8 cellular contexts compared by ENCODE assay signal in genomic region chr16:29926675-29927522, GRCh38. TPM values are rescaled to one million over a fixed set of nuclear protein-coding genes. Genes with fewer than 3 reads are reported as not detected.
DNase-seq lines count a peak whose midpoint lies in the region; ATAC-seq and TF ChIP-seq lines count a peak whose summit lies in the region.

No MANE protein-coding gene starts in this region.

- WGBS in mammary epithelial cell (ENCODE audit: low coverage, missing lambda C conversion rate), result 56% methylated on average over 15 of the region's 23 CpGs

- intact Hi-C loops in activated naive CD4-positive, alpha-beta T cell treated with anti-CD3 and anti-CD28 coated beads for 36 hours (cut with micrococcal nuclease), result loop anchor here (1.0 to 10.0 kb wide), 7 partner anchors 27 to 120 kb away; partner anchors contain the start of genes ASPHD1, C16orf92, CDIPT and HIRIP3
- intact Hi-C loops in mammary epithelial cell (cut with micrococcal nuclease) (loop anchor here (1.0 to 2.0 kb wide), 4 partner anchors 17 to 68 kb away; partner anchors contain the start of genes HIRIP3, TAOK2 and TMEM219), left colon (cut with DNase I, micrococcal nuclease) (loop anchor here (10.0 kb wide), 3 partner anchors 48 to 78 kb away; partner anchors contain the start of genes CDIPT (in 1 of the 2) and TAOK2 (in 1 of the 2))

- peak overlapping the region; percentile 91 for H3K4me3 Mint-ChIP-seq in activated naive CD4-positive, alpha-beta T cell treated with anti-CD3 and anti-CD28 coated beads for 36 hours
- H3K4me3 Mint-ChIP-seq in stimulated activated naive CD8-positive, alpha-beta T cell treated with anti-CD3 and anti-CD28 coated beads, Interleukin-15, Interleukin-2, amounts not matched to agents 100 ng/mL and 50 ng/mL, for 24 hours, result peak overlapping the region; percentile 89

- H3K27ac Mint-ChIP-seq in activated naive CD4-positive, alpha-beta T cell treated with anti-CD3 and anti-CD28 coated beads for 36 hours, result peak overlapping the region; percentile 88
- H3K27ac Mint-ChIP-seq in stimulated activated naive CD8-positive, alpha-beta T cell treated with anti-CD3 and anti-CD28 coated beads, Interleukin-15, Interleukin-2, amounts not matched to agents 100 ng/mL and 50 ng/mL, for 24 hours, result peak overlapping the region; percentile 95

- H3K27ac ChIP-seq in mammary epithelial cell (ENCODE audit: insufficient read depth, low read depth, low read length), result peak overlapping the region; percentile 63

- H3K9ac ChIP-seq in mammary epithelial cell (ENCODE audit: insufficient read depth, low read length), result peak overlapping the region; percentile 84

- H3K4me3 ChIP-seq in mammary epithelial cell (replicated peaks in 1 of 3; ENCODE audit: insufficient read depth in 1 of 3, low read depth in 2 of 3, low read length in 3 of 3), result peak overlapping the region; percentile 40 to 98 (median 89)

- peak overlapping the region; percentile 99 for H2AFZ ChIP-seq in mammary epithelial cell (ENCODE audit: low read depth, low read length)

- in situ Hi-C loops in mammary epithelial cell (cut with MboI; ENCODE audit: low sequenced_read_pairs in 2 of 2), result no loop called here

- DNase-seq in activated naive CD4-positive, alpha-beta T cell treated with anti-CD3 and anti-CD28 coated beads for 36 hours, result no peak
- no peak for DNase-seq in activated naive CD4-positive, alpha-beta T cell treated with Interleukin-2 at 50 U/mL for 16 hours
- peak; percentile 11 for DNase-seq in NCI-H2171 (lab: John Stamatoyannopoulos, UW)
- DNase-seq in mammary epithelial cell, result no peak
- DNase-seq in left colon, result peak; percentile 48 to 56

- TF ChIP-seq CTCF in mammary epithelial cell (conservative IDR thresholded peaks at IDR 0.05 in 1 of 2, IDR thresholded peaks at IDR 0.05 in 1 of 2; ENCODE audit: extremely low read depth in 1 of 2, insufficient read depth in 1 of 2, low read depth in 1 of 2, low read length in 2 of 2), result no peak

- CTCF ChIA-PET in activated naive CD4-positive, alpha-beta T cell treated with anti-CD3 and anti-CD28 coated beads for 36 hours (lab: Charles Lee), result interaction anchor here (0.6 to 2.3 kb wide), 7 partner anchors 34 to 105 kb away, joined by 3 to 9 read pairs (median 3); partner anchors contain the start of genes C16orf92 and TLCD3B
- CTCF ChIA-PET in mammary epithelial cell (lab: Charles Lee; ENCODE audit: low non-redundant PET), result interaction anchor here (0.6 to 0.8 kb wide), 3 partner anchors 10 to 120 kb away, joined by 3 to 6 read pairs (median 4); partner anchors contain the start of gene ASPHD1

- dilution Hi-C loops in mammary epithelial cell (cut with HindIII; ENCODE audit: low sequenced_read_pairs), result no loop called here

- H3K9me3 ChIP-seq in mammary epithelial cell (replicated peaks; ENCODE audit: insufficient read depth, low read length), result no peaks in the 10 kb centered on the region

- H4K20me1 ChIP-seq in mammary epithelial cell (ENCODE audit: insufficient read depth, low read length), result no peaks in the 10 kb centered on the region

- peaks cover 32% of the 10 kb centered on the region for H3K4me1 Mint-ChIP-seq in activated naive CD4-positive, alpha-beta T cell treated with anti-CD3 and anti-CD28 coated beads for 36 hours (ENCODE audit: low read depth)
- H3K4me1 Mint-ChIP-seq in stimulated activated naive CD8-positive, alpha-beta T cell treated with anti-CD3 and anti-CD28 coated beads, Interleukin-15, Interleukin-2, amounts not matched to agents 100 ng/mL and 50 ng/mL, for 24 hours (ENCODE audit: low read depth), result peaks cover 26% of the 10 kb centered on the region

- H3K27me3 ChIP-seq in mammary epithelial cell (ENCODE audit: insufficient read depth, low read length), result no peaks in the 10 kb centered on the region

- H3K36me3 ChIP-seq in mammary epithelial cell (ENCODE audit: insufficient read depth, low read length), result no peaks in the 10 kb centered on the region

- no peaks in the 10 kb centered on the region for H3K27me3 Mint-ChIP-seq in activated naive CD4-positive, alpha-beta T cell treated with anti-CD3 and anti-CD28 coated beads for 36 hours (ENCODE audit: low read depth)
- no peaks in the 10 kb centered on the region for H3K27me3 Mint-ChIP-seq in stimulated activated naive CD8-positive, alpha-beta T cell treated with anti-CD3 and anti-CD28 coated beads, Interleukin-15, Interleukin-2, amounts not matched to agents 100 ng/mL and 50 ng/mL, for 24 hours

- ATAC-seq in left colon, result peak; percentile 64
- no peak for ATAC-seq in HG02885 (IDR thresholded peaks at IDR 0.05; ENCODE audit: poor library complexity, unreplicated experiment)
- ATAC-seq in HG02798 (IDR thresholded peaks at IDR 0.05; ENCODE audit: poor library complexity, unreplicated experiment), result no peak

- H3K9me3 Mint-ChIP-seq in activated naive CD4-positive, alpha-beta T cell treated with anti-CD3 and anti-CD28 coated beads for 36 hours, result no peaks in the 10 kb centered on the region
- no peaks in the 10 kb centered on the region for H3K9me3 Mint-ChIP-seq in stimulated activated naive CD8-positive, alpha-beta T cell treated with anti-CD3 and anti-CD28 coated beads, Interleukin-15, Interleukin-2, amounts not matched to agents 100 ng/mL and 50 ng/mL, for 24 hours

- H3K4me1 ChIP-seq in mammary epithelial cell (ENCODE audit: insufficient read depth, low read length), result peaks cover 10% of the 10 kb centered on the region

- H3K4me2 ChIP-seq in mammary epithelial cell (ENCODE audit: insufficient read depth, low read depth, low read length), result peak overlapping the region; percentile 94

- no TSS peak for BruUV-seq in mammary epithelial cell (replicated peaks; lab: Mats Ljungman, UMichigan)

- peaks cover 12% of the 10 kb centered on the region for H3K36me3 Mint-ChIP-seq in activated naive CD4-positive, alpha-beta T cell treated with anti-CD3 and anti-CD28 coated beads for 36 hours (ENCODE audit: low read depth)
- H3K36me3 Mint-ChIP-seq in stimulated activated naive CD8-positive, alpha-beta T cell treated with anti-CD3 and anti-CD28 coated beads, Interleukin-15, Interleukin-2, amounts not matched to agents 100 ng/mL and 50 ng/mL, for 24 hours (ENCODE audit: low read depth), result peaks cover 17% of the 10 kb centered on the region

- H3K79me2 ChIP-seq in mammary epithelial cell (ENCODE audit: insufficient read depth, low read length), result peaks cover 30% of the 10 kb centered on the region

RNA-seq across cellular contexts. Expression of gene KCTD13, which starts 0.9 kb away (rescaled TPM):
- total RNA-seq in activated naive CD4-positive, alpha-beta T cell treated with anti-CD3 and anti-CD28 coated beads for 36 hours, result 10 to 100 TPM; 25.8 to 29.4 TPM
- 10 to 100 TPM; 11.8 to 27.4 TPM for total RNA-seq in mammary epithelial cell
- polyA plus RNA-seq in mammary epithelial cell, result 10.5 TPM
- polyA minus RNA-seq in mammary epithelial cell, result 5.8 TPM
- 10 to 100 TPM; 22.2 to 35.2 TPM for total RNA-seq in left colon

RNA-seq across cellular contexts. Expression of gene ASPHD1, which starts 26.6 kb away (rescaled TPM):
- total RNA-seq in activated naive CD4-positive, alpha-beta T cell treated with anti-CD3 and anti-CD28 coated beads for 36 hours, result 1 to 10 TPM; 1.3 to 1.7 TPM
- total RNA-seq in mammary epithelial cell (10 to 100 TPM in 1 of 2 donors, 1 to 10 TPM in 1; 1.5 to 14.7 TPM), left colon (1 to 10 TPM; 1.7 to 2.0 TPM)
- 2.7 TPM for polyA plus RNA-seq in mammary epithelial cell
- not detected for polyA minus RNA-seq in mammary epithelial cell

RNA-seq across cellular contexts. Expression of gene SEZ6L2, which starts 27.5 kb away (rescaled TPM):
- under 1 TPM; 0.30 to 0.31 TPM for total RNA-seq in activated naive CD4-positive, alpha-beta T cell treated with anti-CD3 and anti-CD28 coated beads for 36 hours
- total RNA-seq in mammary epithelial cell (10 to 100 TPM in 1 of 2 donors, 1 to 10 TPM in 1; 8.5 to 18.3 TPM), left colon (10 to 100 TPM; 11.1 to 13.0 TPM)
- polyA plus RNA-seq in mammary epithelial cell, result 3.4 TPM
- polyA minus RNA-seq in mammary epithelial cell, result 6.8 TPM

RNA-seq across cellular contexts. Expression of gene TMEM219, which starts 35.0 kb away (rescaled TPM):
- 10 to 100 TPM; 31.9 to 35.5 TPM for total RNA-seq in activated naive CD4-positive, alpha-beta T cell treated with anti-CD3 and anti-CD28 coated beads for 36 hours
- total RNA-seq in mammary epithelial cell, result 10 to 100 TPM; 65.6 to 65.7 TPM
- polyA plus RNA-seq in mammary epithelial cell, result 61.7 TPM
- polyA minus RNA-seq in mammary epithelial cell, result 75.9 TPM
- 100 to 1,000 TPM; 187 to 192 TPM for total RNA-seq in left colon

RNA-seq across cellular contexts. Expression of gene TAOK2, which starts 46.8 kb away (rescaled TPM):
- 10 to 100 TPM; 20.9 to 21.6 TPM for total RNA-seq in activated naive CD4-positive, alpha-beta T cell treated with anti-CD3 and anti-CD28 coated beads for 36 hours
- total RNA-seq in mammary epithelial cell, result 10 to 100 TPM; 39.7 to 40.8 TPM
- polyA plus RNA-seq in mammary epithelial cell, result 16.2 TPM
- 16.7 TPM for polyA minus RNA-seq in mammary epithelial cell
- total RNA-seq in left colon, result 10 to 100 TPM; 44.5 TPM

Comparison
In these comparisons a context has a peak if more than half of its experiments do, and no peak if none do; other contexts are left out.
1. DNase-seq: peak in NCI-H2171 (single experiment) and left colon (2 of 2); none in activated naive CD4-positive, alpha-beta T cell treated with anti-CD3 and anti-CD28 coated beads for 36 hours (single experiment), activated naive CD4-positive, alpha-beta T cell treated with Interleukin-2 at 50 U/mL for 16 hours (single experiment) and mammary epithelial cell (single experiment).
2. RNA of gene SEZ6L2, which starts 27.5 kb away (total RNA-seq): 8.5 to 18.3 TPM in mammary epithelial cell and 11.1 to 13.0 TPM in left colon; 0.30 to 0.31 TPM in activated naive CD4-positive, alpha-beta T cell treated with anti-CD3 and anti-CD28 coated beads for 36 hours; every median in the first group is over 4 times any median in the second.